28 cellular contexts compared by ENCODE assay signal in genomic region chr6:14652536-14652935, GRCh38.
DNase-seq lines count a peak whose midpoint lies in the region; ATAC-seq, FAIRE-seq and TF ChIP-seq lines count a peak whose summit lies in the region.
"Had no signal": no experiment of that assay in that cellular context is flagged by ENCODE, and none has a peak within 500 bp of the region (broad histone marks: within the 10 kb centered on the region; RNA-seq: fewer than 3 reads in every experiment).

No MANE protein-coding gene starts in this region.

- no peak overlapping the region for H3K9ac ChIP-seq in neural progenitor cell
- H3K9ac ChIP-seq: KMS-11 had no signal

- H3K36me3 ChIP-seq in bronchial epithelial cell (ENCODE audit: control insufficient read depth, insufficient read depth, low read length): no peaks in the 10 kb centered on the region
- no peaks in the 10 kb centered on the region for H3K36me3 ChIP-seq in neural progenitor cell
- no peaks in the 10 kb centered on the region for H3K36me3 ChIP-seq in body of pancreas (replicated peaks in 1 of 2; ENCODE audit: insufficient read depth in 1 of 2, low read depth in 2 of 2)
- H3K36me3 ChIP-seq: BE2C had no signal

- H2AFZ ChIP-seq in neural progenitor cell (replicated peaks): no peak overlapping the region

- H3K79me2 ChIP-seq in neural progenitor cell (ENCODE audit: low read depth): no peaks in the 10 kb centered on the region

- ATAC-seq in body of pancreas: no peak
- ATAC-seq in stimulated activated naive B cell treated with anti-CD40 and anti-IgM and Interleukin-4, amounts not matched to agents 10 μg/mL and 1 μg/mL and 100 μg/mL, for 72 hours (replicated peaks): no peak
- ATAC-seq: HCT116 had no signal

- H3K9me3 ChIP-seq in neural progenitor cell (ENCODE audit: low read depth) (no peaks in the 10 kb centered on the region), body of pancreas (no peaks in the 10 kb centered on the region)
- H3K9me3 ChIP-seq: BE2C had no signal

- no peak for TF ChIP-seq POLR2A in body of pancreas (IDR thresholded peaks at IDR 0.05)

- no peak overlapping the region for H3K4me3 ChIP-seq in bronchial epithelial cell (ENCODE audit: low read depth, low read length)
- H3K4me3 ChIP-seq in neural progenitor cell: no peak overlapping the region
- no peak overlapping the region for H3K4me3 ChIP-seq in body of pancreas

- H3K4me3 Mint-ChIP-seq in neural progenitor cell (no peak overlapping the region), type B pancreatic cell (peak overlapping the region; percentile 19)
- no peak overlapping the region for H3K4me3 Mint-ChIP-seq in stimulated activated naive B cell treated with anti-CD40 and anti-IgM and Interleukin-4, amounts not matched to agents 10 μg/mL and 1 μg/mL and 100 μg/mL, for 72 hours
- H3K4me3 Mint-ChIP-seq: CD8-positive, alpha-beta memory T cell; IgD-negative memory B cell had no signal

- H3K9me3 Mint-ChIP-seq in neural progenitor cell (no peaks in the 10 kb centered on the region), type B pancreatic cell (peaks cover 10% of the 10 kb centered on the region)
- H3K9me3 Mint-ChIP-seq in stimulated activated naive B cell treated with anti-CD40 and anti-IgM and Interleukin-4, amounts not matched to agents 10 μg/mL and 1 μg/mL and 100 μg/mL, for 72 hours: peaks cover 0 to 3% of the 10 kb centered on the region in 2 donors
- H3K9me3 Mint-ChIP-seq: CD8-positive, alpha-beta memory T cell had no signal

- H4K20me1 ChIP-seq in neural progenitor cell (ENCODE audit: low read depth): no peaks in the 10 kb centered on the region

- H3K27ac ChIP-seq in neural progenitor cell (no peak overlapping the region), body of pancreas (no peak overlapping the region)
- H3K27ac ChIP-seq: KMS-11 had no signal

- H3K27me3 Mint-ChIP-seq in neural progenitor cell (ENCODE audit: insufficient read depth, low read depth) (peaks cover 4% of the 10 kb centered on the region), type B pancreatic cell (no peaks in the 10 kb centered on the region)
- no peaks in the 10 kb centered on the region for H3K27me3 Mint-ChIP-seq in stimulated activated naive B cell treated with anti-CD40 and anti-IgM and Interleukin-4, amounts not matched to agents 10 μg/mL and 1 μg/mL and 100 μg/mL, for 72 hours
- H3K27me3 Mint-ChIP-seq: IgD-negative memory B cell had no signal

- peak; percentile 26 for DNase-seq in NCI-H510A treated with DMSO at 0.1 percent for 48 hours (lab: John Stamatoyannopoulos, UW)
- DNase-seq in NCI-H510A (lab: John Stamatoyannopoulos, UW): no peak
- DNase-seq in bronchial epithelial cell (ENCODE audit: low read depth): peak; percentile 91
- no peak for DNase-seq in neural progenitor cell (ENCODE audit: low spot score)
- no peak for DNase-seq in type B pancreatic cell (ENCODE audit: extremely low spot score, unreplicated experiment)
- DNase-seq in body of pancreas: no peak
- no peak for DNase-seq in SHP77 treated with DMSO at 0.1 percent for 48 hours (lab: John Stamatoyannopoulos, UW)
- no peak for DNase-seq in stimulated activated naive B cell treated with anti-CD40 and anti-IgM and Interleukin-4, amounts not matched to agents 10 μg/mL and 1 μg/mL and 100 μg/mL, for 72 hours
- DNase-seq: 8988T; ACHN; BE2C; CD8-positive, alpha-beta memory T cell; DMS 273 treated with DMSO at 0.1 percent for 48 hours; NCI-H1092 treated with DMSO at 0.1 percent for 48 hours; NCI-H1436; NCI-H187; NCI-H2081 treated with DMSO at 0.1 percent for 48 hours; NCI-H2171; NCI-H226; NCI-H524; NCI-H82; NK-92 treated with Interleukin-12 subunit alpha and Interleukin-12 subunit beta, amount 100 ng/mL, for 24 hours; RPMI8226; SHP77 had no signal

- H3F3A ChIP-seq in neural progenitor cell (ENCODE audit: low read depth): no peaks in the 10 kb centered on the region

- intact Hi-C loops in body of pancreas (cut with DNase I): no loop called here

- no peak for FAIRE-seq in bronchial epithelial cell (lab: Jason Lieb, UNC)
- FAIRE-seq: GM19239 had no signal

- H3K36me3 Mint-ChIP-seq in neural progenitor cell (no peaks in the 10 kb centered on the region), type B pancreatic cell (no peaks in the 10 kb centered on the region)
- no peaks in the 10 kb centered on the region for H3K36me3 Mint-ChIP-seq in stimulated activated naive B cell treated with anti-CD40 and anti-IgM and Interleukin-4, amounts not matched to agents 10 μg/mL and 1 μg/mL and 100 μg/mL, for 72 hours
- H3K36me3 Mint-ChIP-seq: CD8-positive, alpha-beta memory T cell; IgD-negative memory B cell had no signal

- no peaks in the 10 kb centered on the region for H3K27me3 ChIP-seq in bronchial epithelial cell (ENCODE audit: control insufficient read depth, insufficient read depth, low read length)
- H3K27me3 ChIP-seq in neural progenitor cell: no peaks in the 10 kb centered on the region
- no peaks in the 10 kb centered on the region for H3K27me3 ChIP-seq in body of pancreas
- H3K27me3 ChIP-seq: BE2C had no signal

- H3K27ac Mint-ChIP-seq in neural progenitor cell: peak overlapping the region; percentile 42
- H3K27ac Mint-ChIP-seq in type B pancreatic cell: no peak overlapping the region
- H3K27ac Mint-ChIP-seq in stimulated activated naive B cell treated with anti-CD40 and anti-IgM and Interleukin-4, amounts not matched to agents 10 μg/mL and 1 μg/mL and 100 μg/mL, for 72 hours: no peak overlapping the region
- H3K27ac Mint-ChIP-seq: CD8-positive, alpha-beta memory T cell had no signal

- H3K4me1 ChIP-seq in neural progenitor cell (peaks cover 9% of the 10 kb centered on the region), body of pancreas (peaks cover 10% of the 10 kb centered on the region)
- H3K4me1 ChIP-seq: BE2C had no signal

- no peak overlapping the region for H3K4me2 ChIP-seq in neural progenitor cell
- H3K4me2 ChIP-seq: KMS-11 had no signal

- no peak for TF ChIP-seq CTCF in bronchial epithelial cell (IDR thresholded peaks at IDR 0.05; ENCODE audit: insufficient read depth, low read length, severe bottlenecking)
- TF ChIP-seq CTCF in neural progenitor cell (IDR thresholded peaks at IDR 0.05): no peak
- TF ChIP-seq CTCF in type B pancreatic cell (conservative IDR thresholded peaks at IDR 0.05): no peak
- no peak for TF ChIP-seq CTCF in body of pancreas (IDR thresholded peaks at IDR 0.05)

- peaks cover 21% of the 10 kb centered on the region for H3K4me1 Mint-ChIP-seq in neural progenitor cell
- H3K4me1 Mint-ChIP-seq in type B pancreatic cell (ENCODE audit: unreplicated experiment): peaks cover 21% of the 10 kb centered on the region
- peaks cover 23 to 26% of the 10 kb centered on the region in 2 donors for H3K4me1 Mint-ChIP-seq in stimulated activated naive B cell treated with anti-CD40 and anti-IgM and Interleukin-4, amounts not matched to agents 10 μg/mL and 1 μg/mL and 100 μg/mL, for 72 hours

Comparison
In these comparisons a context has a peak if more than half of its experiments do, and no peak if none do; other contexts are left out.
1. DNase-seq: peak in NCI-H510A treated with DMSO at 0.1 percent for 48 hours (single experiment) and bronchial epithelial cell (single experiment); none in NCI-H510A (single experiment), neural progenitor cell (single experiment), type B pancreatic cell (single experiment), body of pancreas (0 of 4), SHP77 treated with DMSO at 0.1 percent for 48 hours (single experiment) and stimulated activated naive B cell treated with anti-CD40 and anti-IgM and Interleukin-4, amounts not matched to agents 10 μg/mL and 1 μg/mL and 100 μg/mL, for 72 hours (single experiment).